Comparison of ENCODE assay signal across 1 cellular context in the genomic region with DNA sequence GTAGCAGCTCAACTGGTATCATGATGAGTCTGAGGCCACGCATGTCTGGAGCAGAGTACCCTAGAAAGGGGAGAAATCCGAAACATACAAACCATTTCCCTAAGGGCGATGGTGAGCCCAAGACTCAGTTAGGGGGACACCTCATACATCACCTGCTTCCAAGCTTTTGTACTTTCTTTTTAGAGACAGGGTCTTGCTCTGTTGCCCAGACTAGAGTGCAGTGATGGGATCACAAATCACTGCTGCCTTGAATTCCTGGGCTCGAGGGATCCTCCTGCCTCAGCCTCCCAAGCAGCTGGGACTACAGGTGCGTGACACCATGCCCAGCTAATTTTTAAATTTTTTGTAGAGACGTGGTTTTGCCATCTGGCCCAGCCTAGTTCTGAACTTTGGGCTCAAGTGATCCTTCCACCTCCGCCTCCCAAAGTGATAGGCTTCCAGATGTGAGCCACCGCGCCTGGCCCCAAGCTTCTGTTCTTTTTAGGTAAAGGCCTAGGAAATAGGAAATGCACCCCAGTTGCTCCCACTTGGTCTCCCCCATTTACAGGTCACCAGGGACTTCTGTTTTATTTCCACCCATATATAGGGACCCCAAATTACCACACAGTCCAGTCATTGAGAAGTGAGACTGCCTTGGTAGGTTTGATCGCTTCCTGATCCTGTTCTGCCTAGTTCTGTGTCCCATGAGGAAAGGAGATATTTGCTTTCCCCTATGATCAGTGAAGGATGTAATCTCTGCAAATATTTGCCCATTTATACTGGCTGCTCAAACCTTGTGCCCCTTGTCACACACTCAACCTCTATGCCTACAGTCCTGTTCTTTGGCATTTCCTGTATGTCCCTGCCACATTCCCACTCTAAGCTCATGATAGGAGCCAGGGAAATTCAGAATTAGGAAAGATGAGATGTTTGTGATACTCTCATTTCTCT.
TF ChIP-seq lines count a peak whose summit lies in the region.

TSS of gene APOF (minus strand) at position 728 of the 930 bp plus-strand sequence. CDS start at position 616, 112 bp downstream.

TF ChIP-seq in H1, 55 proteins besides CTCF, POLR2A, EP300 and RAD21:
- TF ChIP-seq EZH2 (IDR thresholded peaks at IDR 0.05; ENCODE audit: low read depth, low read length, severe bottlenecking) (no peak), TCF12 (IDR thresholded peaks at IDR 0.05; ENCODE audit: low read depth, low read length) (no peak), BCL11A (IDR thresholded peaks at IDR 0.05; ENCODE audit: low read depth in 2 of 2, low read length in 2 of 2) (no peak), CREB1 (IDR thresholded peaks at IDR 0.05) (no peak), SP4 (IDR thresholded peaks at IDR 0.05; ENCODE audit: low read length) (no peak), GABPA (IDR thresholded peaks at IDR 0.05; ENCODE audit: borderline replicate concordance, insufficient read depth, low read length) (no peak)
- TF ChIP-seq, protein P1, sequence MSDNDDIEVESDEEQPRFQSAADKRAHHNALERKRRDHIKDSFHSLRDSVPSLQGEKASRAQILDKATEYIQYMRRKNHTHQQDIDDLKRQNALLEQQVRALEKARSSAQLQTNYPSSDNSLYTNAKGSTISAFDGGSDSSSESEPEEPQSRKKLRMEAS (IDR thresholded peaks at IDR 0.05): no peak
